In genomic region chr1:229208481-229208880, GRCh38 we compare ENCODE assay signal across 16 cellular contexts.
DNase-seq lines count a peak whose midpoint lies in the region; ATAC-seq and TF ChIP-seq lines count a peak whose summit lies in the region.
"Had no signal": no experiment of that assay in that cellular context is flagged by ENCODE, and none has a peak within 500 bp of the region (broad histone marks: within the 10 kb centered on the region; RNA-seq: fewer than 3 reads in every experiment).

No MANE protein-coding gene starts in this region.

- H3K4me3 ChIP-seq in fibroblast of pulmonary artery (replicated peaks; ENCODE audit: low read depth, low read length) = no peak overlapping the region
- no peak overlapping the region for H3K4me3 ChIP-seq in prostate gland

- 60% methylated on average over 3 of the region's 3 CpGs for WGBS in prostate gland

- peaks cover 7% of the 10 kb centered on the region for H3K4me1 ChIP-seq in prostate gland (replicated peaks)

- DNase-seq in fibroblast of pulmonary artery (ENCODE audit: low read depth) = peak; percentile 38
- DNase-seq in prostate gland (ENCODE audit: low spot score) = no peak
- no peak for DNase-seq in occipital lobe (lab: John Stamatoyannopoulos, UW)
- DNase-seq in NCI-H2171 treated with DMSO at 0.1 percent for 48 hours (lab: John Stamatoyannopoulos, UW) = no peak
- DNase-seq in EL = no peak
- DNase-seq: CD4-positive, alpha-beta T cell; GOT3; Kasumi-1; MV-4-11; NCI-H1417 treated with DMSO at 0.1 percent for 48 hours; NCI-H2029 treated with DMSO at 0.1 percent for 48 hours; NCI-H2227 treated with DMSO at 0.1 percent for 48 hours; NCI-H526 had no signal

- TF ChIP-seq POLR2A in prostate gland (IDR thresholded peaks at IDR 0.05) = no peak

- ATAC-seq in GM21825 (IDR thresholded peaks at IDR 0.05; ENCODE audit: unreplicated experiment) = no peak

- H3K27ac ChIP-seq in C4-2B (peak overlapping the region; percentile 71), VCaP (peak overlapping the region; percentile 89), prostate gland (peak overlapping the region; percentile 67 to 82)

- TF ChIP-seq CTCF in C4-2B (conservative IDR thresholded peaks at IDR 0.05) (no peak), VCaP (conservative IDR thresholded peaks at IDR 0.05) (no peak), fibroblast of pulmonary artery (IDR thresholded peaks at IDR 0.05; ENCODE audit: low read length, missing control alignments) (no peak), prostate gland (IDR thresholded peaks at IDR 0.05) (no peak)

- intact Hi-C loops in prostate gland (cut with DNase I) = no loop called here

- no peaks in the 10 kb centered on the region for H3K27me3 ChIP-seq in prostate gland (replicated peaks; ENCODE audit: insufficient read depth)

- H3K36me3 ChIP-seq in prostate gland = no peaks in the 10 kb centered on the region

- H3K9me3 ChIP-seq in prostate gland = no peaks in the 10 kb centered on the region
